ENCODE assay signal across 26 cellular contexts in the genomic region with DNA sequence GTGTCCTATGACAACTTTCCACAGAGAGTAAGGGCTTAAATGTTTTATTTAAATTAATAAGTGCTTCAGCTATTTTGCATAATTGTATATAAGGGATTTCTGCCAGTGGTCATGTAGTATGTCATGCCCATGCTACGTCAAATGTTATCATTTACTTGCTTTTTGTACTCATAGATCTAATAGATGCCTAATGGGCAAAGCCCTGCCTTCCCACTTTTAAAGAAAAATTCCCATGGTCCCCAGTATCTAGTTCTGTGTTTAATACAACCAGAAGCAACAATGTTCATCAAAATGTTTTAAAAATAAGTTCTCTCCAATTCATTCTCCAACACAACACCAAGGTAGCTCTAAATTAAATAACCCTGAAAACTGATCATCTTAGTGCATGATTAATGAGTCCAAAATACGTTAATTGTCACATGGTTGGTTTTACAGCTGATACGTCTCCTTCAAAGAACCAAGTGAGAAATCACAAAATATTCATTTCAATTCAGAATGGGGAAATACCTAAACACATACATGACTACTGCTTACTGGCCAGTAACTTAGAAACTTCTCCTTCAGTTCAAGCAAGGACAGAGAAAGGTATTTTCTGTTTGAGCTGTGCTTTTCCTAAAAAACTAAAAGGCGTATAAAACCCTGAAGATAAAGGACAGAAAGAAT. TPM values are rescaled to one million over a fixed set of nuclear protein-coding genes. Genes with fewer than 3 reads are reported as not detected.
DNase-seq lines count a peak whose midpoint lies in the region; ATAC-seq, FAIRE-seq and TF ChIP-seq lines count a peak whose summit lies in the region.
"Had no signal": no experiment of that assay in that cellular context is flagged by ENCODE, and none has a peak within 500 bp of the region (broad histone marks: within the 10 kb centered on the region; RNA-seq: fewer than 3 reads in every experiment).

No MANE protein-coding gene starts in this region.

- TF ChIP-seq CTCF in neural crest cell (conservative IDR thresholded peaks at IDR 0.05) (no peak), MCF 10A (IDR thresholded peaks at IDR 0.05; ENCODE audit: unreplicated experiment) (no peak)

- no peak for DNase-seq in activated CD4-positive, alpha-beta T cell treated with anti-CD3 and anti-CD28 coated beads for 36 hours
- no peak for DNase-seq in activated CD4-positive, alpha-beta T cell treated with anti-CD3 and anti-CD28 coated beads for 48 hours
- DNase-seq in GM19239 (ENCODE audit: insufficient read length, low spot score) = no peak
- DNase-seq in activated naive CD8-positive, alpha-beta T cell treated with anti-CD3 and anti-CD28 coated beads for 36 hours = no peak
- no peak for DNase-seq in neural crest cell (ENCODE audit: low read depth, low spot score)
- DNase-seq in MCF 10A (ENCODE audit: unreplicated experiment) = no peak
- DNase-seq in anterior cingulate cortex (lab: John Stamatoyannopoulos, UW) = no peak
- DNase-seq: 8988T; activated CD4-positive, alpha-beta T cell treated with anti-CD3 and anti-CD28 coated beads, Interleukin-2, amount 50 U/mL, for 1 hour; AML-193; amygdala; COR-L47; GF-D8; mucosa of descending colon; NCI-H1105; NCI-H2029; NCI-H2227 treated with DMSO at 0.1 percent for 48 hours; NCI-H748 treated with DMSO at 0.1 percent for 48 hours; RPMI8226; sigmoid colon; transverse colon had no signal

- peak overlapping the region; percentile 8 for H3K27ac Mint-ChIP-seq in activated CD4-positive, alpha-beta T cell treated with anti-CD3 and anti-CD28 coated beads for 36 hours
- H3K27ac Mint-ChIP-seq in activated naive CD8-positive, alpha-beta T cell treated with anti-CD3 and anti-CD28 coated beads for 36 hours = peak overlapping the region; percentile 1
- peak overlapping the region; percentile 20 for H3K27ac Mint-ChIP-seq in neural crest cell (ENCODE audit: unreplicated experiment)
- no peak overlapping the region for H3K27ac Mint-ChIP-seq in MCF 10A (ENCODE audit: low read depth, unreplicated experiment)
- H3K27ac Mint-ChIP-seq: T-helper 1 cell treated with Interleukin-12 subunit alpha and Interleukin-12 subunit beta and Interleukin-4 antibody, amounts not matched to agents 30 μg/mL and 1 μg/mL, for 36 hours had no signal

- peaks cover 26% of the 10 kb centered on the region for H3K4me1 Mint-ChIP-seq in activated CD4-positive, alpha-beta T cell treated with anti-CD3 and anti-CD28 coated beads for 36 hours
- H3K4me1 Mint-ChIP-seq in activated naive CD8-positive, alpha-beta T cell treated with anti-CD3 and anti-CD28 coated beads for 36 hours = peaks cover 29% of the 10 kb centered on the region
- H3K4me1 Mint-ChIP-seq in neural crest cell (no peaks in the 10 kb centered on the region), MCF 10A (ENCODE audit: insufficient read depth, unreplicated experiment) (peaks cover 7% of the 10 kb centered on the region)

- H3K4me3 Mint-ChIP-seq in activated CD4-positive, alpha-beta T cell treated with anti-CD3 and anti-CD28 coated beads for 36 hours = no peak overlapping the region
- no peak overlapping the region for H3K4me3 Mint-ChIP-seq in activated naive CD8-positive, alpha-beta T cell treated with anti-CD3 and anti-CD28 coated beads for 36 hours
- H3K4me3 Mint-ChIP-seq in neural crest cell (no peak overlapping the region), MCF 10A (ENCODE audit: unreplicated experiment) (no peak overlapping the region)
- H3K4me3 Mint-ChIP-seq: T-helper 1 cell treated with Interleukin-12 subunit alpha and Interleukin-12 subunit beta and Interleukin-4 antibody, amounts not matched to agents 30 μg/mL and 1 μg/mL, for 36 hours had no signal

- peaks cover 61% of the 10 kb centered on the region for H3K36me3 Mint-ChIP-seq in activated CD4-positive, alpha-beta T cell treated with anti-CD3 and anti-CD28 coated beads for 36 hours (ENCODE audit: low read depth)
- H3K36me3 Mint-ChIP-seq in activated naive CD8-positive, alpha-beta T cell treated with anti-CD3 and anti-CD28 coated beads for 36 hours = peaks cover 44% of the 10 kb centered on the region
- H3K36me3 Mint-ChIP-seq in neural crest cell (ENCODE audit: low read depth) (peaks cover 29% of the 10 kb centered on the region), MCF 10A (ENCODE audit: insufficient read depth, unreplicated experiment) (peaks cover 96% of the 10 kb centered on the region)

- peak; percentile 59 for FAIRE-seq in GM19239 (lab: Jason Lieb, UNC)
- FAIRE-seq: endometrium, keratinocyte had no signal

- peak; percentile 63 for ATAC-seq in activated CD4-positive, alpha-beta T cell treated with anti-CD3 and anti-CD28 coated beads for 36 hours
- ATAC-seq in GM19351 (IDR thresholded peaks at IDR 0.05; ENCODE audit: unreplicated experiment) = no peak
- ATAC-seq: HCT116, mucosa of descending colon had no signal

- CTCF ChIA-PET in activated CD4-positive, alpha-beta T cell treated with anti-CD3 and anti-CD28 coated beads for 36 hours (lab: Charles Lee) = interaction anchor here (0.7 to 1.5 kb wide), 4 partner anchors 23 to 74 kb away, joined by 3 to 4 read pairs (median 4); no protein-coding TSS in a partner anchor
- CTCF ChIA-PET in MCF 10A (lab: Yijun Ruan, JAX) = interaction anchor here (0.9 kb wide), 1 partner anchor 29 kb away, joined by 3 read pairs; no protein-coding TSS in a partner anchor

- no peaks in the 10 kb centered on the region for H3K27me3 Mint-ChIP-seq in activated CD4-positive, alpha-beta T cell treated with anti-CD3 and anti-CD28 coated beads for 36 hours
- no peaks in the 10 kb centered on the region for H3K27me3 Mint-ChIP-seq in activated naive CD8-positive, alpha-beta T cell treated with anti-CD3 and anti-CD28 coated beads for 36 hours
- H3K27me3 Mint-ChIP-seq in neural crest cell (ENCODE audit: low read depth) = no peaks in the 10 kb centered on the region
- H3K27me3 Mint-ChIP-seq in MCF 10A (ENCODE audit: insufficient read depth, unreplicated experiment) = no peaks in the 10 kb centered on the region

- intact Hi-C loops in activated CD4-positive, alpha-beta T cell treated with anti-CD3 and anti-CD28 coated beads for 36 hours (cut with DNase I, micrococcal nuclease) = no loop called here
- intact Hi-C loops in MCF 10A (cut with micrococcal nuclease) = no loop called here

- no TSS peak for BruUV-seq in MCF 10A (replicated peaks; lab: Mats Ljungman, UMichigan)

- POLR2A ChIA-PET in activated CD4-positive, alpha-beta T cell treated with anti-CD3 and anti-CD28 coated beads for 36 hours (lab: Charles Lee) = no interaction called here
- POLR2A ChIA-PET in MCF 10A (lab: Yijun Ruan, JAX) = interaction anchor here (0.7 to 2.0 kb wide), 6 partner anchors 9 to 32 kb away, joined by 3 to 7 read pairs (median 5); no protein-coding TSS in a partner anchor

- H3K9me3 Mint-ChIP-seq in activated CD4-positive, alpha-beta T cell treated with anti-CD3 and anti-CD28 coated beads for 36 hours (ENCODE audit: low read depth) = no peaks in the 10 kb centered on the region
- H3K9me3 Mint-ChIP-seq in activated naive CD8-positive, alpha-beta T cell treated with anti-CD3 and anti-CD28 coated beads for 36 hours = no peaks in the 10 kb centered on the region
- no peaks in the 10 kb centered on the region for H3K9me3 Mint-ChIP-seq in neural crest cell
- H3K9me3 Mint-ChIP-seq in MCF 10A (ENCODE audit: unreplicated experiment) = no peaks in the 10 kb centered on the region
- H3K9me3 Mint-ChIP-seq: T-helper 1 cell treated with Interleukin-12 subunit alpha and Interleukin-12 subunit beta and Interleukin-4 antibody, amounts not matched to agents 30 μg/mL and 1 μg/mL, for 36 hours had no signal

RNA-seq across cellular contexts. Expression of gene SDC3, which starts 49.1 kb away (rescaled TPM):
- under 1 TPM; 0.18 to 0.37 TPM for total RNA-seq in activated CD4-positive, alpha-beta T cell treated with anti-CD3 and anti-CD28 coated beads for 36 hours
- under 1 TPM; 0.30 to 0.43 TPM for total RNA-seq in activated naive CD8-positive, alpha-beta T cell treated with anti-CD3 and anti-CD28 coated beads for 36 hours
- total RNA-seq in neural crest cell (116 and 129 TPM in 2 replicates), MCF 10A (2022) (21.7 and 25.5 TPM in 2 replicates)

Comparison
In these comparisons a context has a peak if more than half of its experiments do, and no peak if none do; other contexts are left out.
1. RNA of gene SDC3, which starts 49.1 kb away (total RNA-seq): 116 to 129 TPM in neural crest cell and 21.7 to 25.5 TPM in MCF 10A; 0.30 to 0.43 TPM in activated naive CD8-positive, alpha-beta T cell treated with anti-CD3 and anti-CD28 coated beads for 36 hours and 0.18 to 0.37 TPM in activated CD4-positive, alpha-beta T cell treated with anti-CD3 and anti-CD28 coated beads for 36 hours; every median in the first group is over 10 times any median in the second.